ENCODE assay signal across 14 cellular contexts in genomic region chr5:124126504-124127240, GRCh38.
DNase-seq lines count a peak whose midpoint lies in the region; ATAC-seq and TF ChIP-seq lines count a peak whose summit lies in the region.
"Had no signal": no experiment of that assay in that cellular context is flagged by ENCODE, and none has a peak within 500 bp of the region (broad histone marks: within the 10 kb centered on the region; RNA-seq: fewer than 3 reads in every experiment).

No MANE protein-coding gene starts in this region.

- H3K27ac Mint-ChIP-seq in nephron progenitor cell (peak overlapping the region; percentile 64), GM23338 (no peak overlapping the region)
- H3K27ac Mint-ChIP-seq: CD8-positive, alpha-beta T cell; T-helper 2 cell treated with Interferon-gamma antibody and Interleukin-4, amounts not matched to agents 5 μg/mL and 100 μg/mL, for 36 hours had no signal

- H3K36me3 Mint-ChIP-seq in nephron progenitor cell (ENCODE audit: low read depth) (no peaks in the 10 kb centered on the region), GM23338 (ENCODE audit: low read depth) (no peaks in the 10 kb centered on the region)
- H3K36me3 Mint-ChIP-seq: CD8-positive, alpha-beta T cell had no signal

- no peaks in the 10 kb centered on the region for H3K27me3 ChIP-seq in GM23338 (ENCODE audit: insufficient read depth)
- H3K27me3 ChIP-seq: cardiac muscle cell had no signal

- H3K79me2 ChIP-seq in GM23338 (replicated peaks; ENCODE audit: insufficient read depth), result no peaks in the 10 kb centered on the region

- peaks cover 65% of the 10 kb centered on the region for H3K4me1 Mint-ChIP-seq in nephron progenitor cell
- H3K4me1 Mint-ChIP-seq in GM23338, result no peaks in the 10 kb centered on the region

- H3K9me3 Mint-ChIP-seq in nephron progenitor cell (peaks cover 5% of the 10 kb centered on the region), GM23338 (no peaks in the 10 kb centered on the region)
- H3K9me3 Mint-ChIP-seq: CD8-positive, alpha-beta T cell had no signal

- H3K36me3 ChIP-seq in mucosa of descending colon (ENCODE audit: low read depth) (no peaks in the 10 kb centered on the region), GM23338 (ENCODE audit: insufficient read depth) (no peaks in the 10 kb centered on the region)
- H3K36me3 ChIP-seq: cardiac muscle cell had no signal

- ATAC-seq in GM18873 (IDR thresholded peaks at IDR 0.05; ENCODE audit: low FRiP score, unreplicated experiment) (peak; percentile 69), HG02623 (IDR thresholded peaks at IDR 0.05; ENCODE audit: unreplicated experiment) (peak; percentile 57), HG03571 (IDR thresholded peaks at IDR 0.05; ENCODE audit: unreplicated experiment) (peak; percentile 94), mucosa of descending colon (no peak), GM23338 (no peak)
- ATAC-seq: CD8-positive, alpha-beta T cell had no signal

- intact Hi-C loops in mucosa of descending colon (cut with DNase I, micrococcal nuclease), result no loop called here

- no peak overlapping the region for H2AFZ ChIP-seq in GM23338

- no peaks in the 10 kb centered on the region for H4K20me1 ChIP-seq in GM23338 (replicated peaks; ENCODE audit: insufficient read depth)

- H3K9me3 ChIP-seq in mucosa of descending colon, result no peaks in the 10 kb centered on the region

- H3K4me3 ChIP-seq in mucosa of descending colon (no peak overlapping the region), GM23338 (no peak overlapping the region)
- H3K4me3 ChIP-seq: cardiac muscle cell, skin epidermis had no signal

- no peak for TF ChIP-seq CTCF in nephron progenitor cell (IDR thresholded peaks at IDR 0.05)
- TF ChIP-seq CTCF in mucosa of descending colon (IDR thresholded peaks at IDR 0.05), result no peak
- TF ChIP-seq CTCF in GM23338 (conservative IDR thresholded peaks at IDR 0.05; ENCODE audit: low read depth in 2 of 2), result no peak

- DNase-seq in nephron progenitor cell (no peak), 8988T (no peak), mucosa of descending colon (no peak), GM23338 (ENCODE audit: low spot score) (no peak)
- DNase-seq: activated naive CD4-positive, alpha-beta T cell treated with Interleukin-2 at 50 U/mL for 16 hours; CD8-positive, alpha-beta T cell; left ventricle myocardium superior; RPMI8226 had no signal

- no peaks in the 10 kb centered on the region for H3F3A ChIP-seq in GM23338 (replicated peaks; ENCODE audit: low read depth)

- H3K4me2 ChIP-seq in GM23338, result no peak overlapping the region

- no peaks in the 10 kb centered on the region; the same call in 1 of the 2 replicates for H3K9me2 ChIP-seq in GM23338 (ENCODE audit: insufficient read depth)

- H3K4me1 ChIP-seq in mucosa of descending colon (ENCODE audit: low read depth) (no peaks in the 10 kb centered on the region), GM23338 (ENCODE audit: insufficient read depth) (no peaks in the 10 kb centered on the region)

- no peak overlapping the region for H3K4me3 Mint-ChIP-seq in nephron progenitor cell
- no peak overlapping the region for H3K4me3 Mint-ChIP-seq in GM23338
- H3K4me3 Mint-ChIP-seq: CD8-positive, alpha-beta T cell; T-helper 2 cell treated with Interferon-gamma antibody and Interleukin-4, amounts not matched to agents 5 μg/mL and 100 μg/mL, for 36 hours had no signal

- H3K27ac ChIP-seq in GM23338 (ENCODE audit: low read depth), result no peak overlapping the region
- H3K27ac ChIP-seq: cardiac muscle cell, skin epidermis had no signal

- H3K27me3 Mint-ChIP-seq in nephron progenitor cell (ENCODE audit: low read depth, poor library complexity) (no peaks in the 10 kb centered on the region), GM23338 (ENCODE audit: insufficient read depth, low read depth, poor library complexity) (no peaks in the 10 kb centered on the region)

TF ChIP-seq in GM23338, 12 proteins besides CTCF, POLR2A, EP300 and RAD21 (continues in another document):
- TF ChIP-seq, protein P1, sequence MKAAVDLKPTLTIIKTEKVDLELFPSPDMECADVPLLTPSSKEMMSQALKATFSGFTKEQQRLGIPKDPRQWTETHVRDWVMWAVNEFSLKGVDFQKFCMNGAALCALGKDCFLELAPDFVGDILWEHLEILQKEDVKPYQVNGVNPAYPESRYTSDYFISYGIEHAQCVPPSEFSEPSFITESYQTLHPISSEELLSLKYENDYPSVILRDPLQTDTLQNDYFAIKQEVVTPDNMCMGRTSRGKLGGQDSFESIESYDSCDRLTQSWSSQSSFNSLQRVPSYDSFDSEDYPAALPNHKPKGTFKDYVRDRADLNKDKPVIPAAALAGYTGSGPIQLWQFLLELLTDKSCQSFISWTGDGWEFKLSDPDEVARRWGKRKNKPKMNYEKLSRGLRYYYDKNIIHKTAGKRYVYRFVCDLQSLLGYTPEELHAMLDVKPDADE (IDR thresholded peaks at IDR 0.05), result no peak
- no peak for TF ChIP-seq EZH2 (IDR thresholded peaks at IDR 0.05; ENCODE audit: low read depth, unreplicated experiment)
- no peak for TF ChIP-seq ZNF114 (CRISPR knock-in tag; IDR thresholded peaks at IDR 0.05)
- TF ChIP-seq REST (IDR thresholded peaks at IDR 0.05; ENCODE audit: unreplicated experiment), result no peak
- no peak for TF ChIP-seq STAT1 (IDR thresholded peaks at IDR 0.05; ENCODE audit: unreplicated experiment)
- no peak for TF ChIP-seq POLR2AphosphoS5 (IDR thresholded peaks at IDR 0.05; ENCODE audit: low read depth)
- TF ChIP-seq JUNB (IDR thresholded peaks at IDR 0.05; ENCODE audit: unreplicated experiment), result no peak

Comparison
In these comparisons a context has a peak if more than half of its experiments do, and no peak if none do; other contexts are left out.
1. ATAC-seq: peak in GM18873 (single experiment), HG02623 (single experiment) and HG03571 (single experiment); none in mucosa of descending colon (single experiment) and GM23338 (single experiment).